Comparison of ENCODE assay signal across 10 cellular contexts in the genomic region with DNA sequence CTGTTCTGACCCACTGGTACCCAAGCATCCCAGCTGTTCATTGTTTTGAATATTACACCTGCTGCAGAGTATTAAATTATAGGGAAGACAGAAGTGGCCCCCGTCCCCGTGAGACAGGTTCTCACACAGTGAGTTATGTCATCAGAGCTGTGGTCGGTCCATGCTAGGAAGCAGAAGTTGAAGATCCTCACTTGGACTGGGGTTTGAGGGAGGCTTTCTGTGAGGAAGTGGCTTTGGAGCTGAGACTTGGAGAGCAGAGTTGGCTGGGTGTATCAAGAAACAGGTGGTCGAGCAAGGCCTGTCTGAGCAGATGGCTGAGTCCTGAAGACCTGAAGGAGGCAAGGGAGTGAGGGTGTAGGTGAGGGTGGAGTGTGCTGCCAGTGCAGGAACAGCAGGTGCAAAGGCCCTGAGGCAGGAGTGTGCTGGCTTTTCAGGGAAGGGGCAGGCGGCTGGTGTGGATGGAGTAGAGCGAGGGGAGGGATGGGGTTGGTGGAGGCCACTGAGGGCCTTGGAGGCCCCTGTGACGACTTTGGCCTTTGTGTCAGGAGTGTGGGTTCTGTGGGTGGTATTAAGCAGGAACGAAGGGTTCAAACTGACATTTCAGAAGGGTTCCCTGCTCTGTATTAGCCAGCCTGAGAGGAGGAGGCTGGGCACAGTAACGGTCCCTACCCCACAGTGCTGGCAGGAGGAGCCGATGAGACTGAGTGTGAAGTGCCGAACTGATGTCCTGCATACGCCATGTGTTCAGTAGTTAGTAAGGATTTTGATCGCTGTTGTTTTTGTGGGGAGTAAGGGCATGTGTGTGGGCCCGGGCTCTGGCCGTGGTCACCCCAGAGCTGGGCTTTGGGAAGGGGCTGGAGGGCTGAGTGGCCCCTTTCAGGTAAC. TPM values are rescaled to one million over a fixed set of nuclear protein-coding genes. Genes with fewer than 3 reads are reported as not detected.
DNase-seq lines count a peak whose midpoint lies in the region; ATAC-seq, FAIRE-seq and TF ChIP-seq lines count a peak whose summit lies in the region.
"Had no signal": no experiment of that assay in that cellular context is flagged by ENCODE, and none has a peak within 500 bp of the region (broad histone marks: within the 10 kb centered on the region; RNA-seq: fewer than 3 reads in every experiment).

No MANE protein-coding gene starts in this region.

- TF ChIP-seq EP300 in K562 (IDR thresholded peaks at IDR 0.05; ENCODE audit: low read length): no peak

- H3K9ac ChIP-seq in K562 (ENCODE audit: insufficient read depth in 1 of 2, low read depth in 2 of 2, low read length in 2 of 2): peak overlapping the region in 1 of 2 experiments; percentile 50; a peak in 1 of 4 replicates

- no peak for FAIRE-seq in K562 (lab: Jason Lieb, UNC)

- TF ChIP-seq CTCF in K562 (IDR thresholded peaks at IDR 0.05 in 2 of 3, conservative IDR thresholded peaks at IDR 0.05 in 1 of 3; ENCODE audit: insufficient read depth in 2 of 3, low read depth in 1 of 3, low read length in 3 of 3) (no peak), type B pancreatic cell (conservative IDR thresholded peaks at IDR 0.05) (no peak)

- BruUV-seq in K562 (replicated peaks; lab: Mats Ljungman, UMichigan): no TSS peak

- TF ChIP-seq POLR2A in K562 (conservative IDR thresholded peaks at IDR 0.05): no peak

- no peak overlapping the region for H3K4me3 Mint-ChIP-seq in type B pancreatic cell

- H3K79me2 ChIP-seq in K562 (ENCODE audit: control insufficient read depth, insufficient read depth, low read length): no peaks in the 10 kb centered on the region

- H3K4me3 ChIP-seq in K562 (no peak overlapping the region), mesodermal cell (ENCODE audit: extremely low read depth, insufficient read depth, low read length, poor library complexity, severe bottlenecking) (no peak overlapping the region)

- 57% methylated on average over 15 of the region's 15 CpGs for WGBS in K562 (ENCODE audit: insufficient coverage, low coverage, missing lambda C conversion rate)
- 95 to 97% methylated on average over 12 to 14 of the region's 15 CpGs for WGBS in mesodermal cell (ENCODE audit: insufficient coverage in 2 of 2), 2 experiments

- in situ Hi-C loops in K562 (cut with MboI): no loop called here

- DNase-seq in NCI-H1694 treated with DMSO at 0.1 percent for 48 hours (lab: John Stamatoyannopoulos, UW) (peak; percentile 13), NCI-H1694 (lab: John Stamatoyannopoulos, UW) (no peak), K562 (ENCODE audit: extremely low read depth in 1 of 4, low spot score in 3 of 4) (no peak), type B pancreatic cell (ENCODE audit: extremely low spot score, unreplicated experiment) (no peak), hippocampal formation (lab: John Stamatoyannopoulos, UW) (no peak)
- DNase-seq: 8988T, NCI-H1092 had no signal

- intact Hi-C loops in K562 (cut with micrococcal nuclease): no loop called here

- CTCF ChIA-PET in K562 (lab: Yijun Ruan, JAX; ENCODE audit: low intra/inter-chr PET ratio): no interaction called here

- H3K4me1 ChIP-seq in K562 (replicated peaks in 1 of 2; ENCODE audit: control insufficient read depth in 2 of 2, insufficient read depth in 2 of 2, low read length in 2 of 2): peaks cover 0 to 23% of the 10 kb centered on the region in 2 experiments; a peak in 2 of 5 replicates
- H3K4me1 ChIP-seq in mesodermal cell (ENCODE audit: control insufficient read depth, insufficient read depth, low read length, poor library complexity, severe bottlenecking): peaks cover 15% of the 10 kb centered on the region

- H3K9me3 Mint-ChIP-seq in type B pancreatic cell: no peaks in the 10 kb centered on the region

- peaks cover 24% of the 10 kb centered on the region for H3K4me1 Mint-ChIP-seq in type B pancreatic cell (ENCODE audit: unreplicated experiment)

- H3K9me1 ChIP-seq in K562 (ENCODE audit: control insufficient read depth, insufficient read depth, low read length): no peaks in the 10 kb centered on the region

- H3K27ac ChIP-seq in K562 (ENCODE audit: extremely low read depth, low read depth, low read length) (no peak overlapping the region), mesodermal cell (ENCODE audit: low read depth, low read length, severe bottlenecking) (peak overlapping the region; percentile 5)

- no peaks in the 10 kb centered on the region for H3K27me3 ChIP-seq in K562 (ENCODE audit: control insufficient read depth in 2 of 2, insufficient read depth in 2 of 2, low read length in 2 of 2)

- no peaks in the 10 kb centered on the region for H3K36me3 ChIP-seq in K562 (ENCODE audit: control insufficient read depth, insufficient read depth, low read length)
- H3K36me3 ChIP-seq in mesodermal cell (ENCODE audit: control insufficient read depth, insufficient read depth, low read length): peaks cover 65% of the 10 kb centered on the region

- TF ChIP-seq RAD21 in K562 (CRISPR knock-in tag; conservative IDR thresholded peaks at IDR 0.05 in 1 of 2, IDR thresholded peaks at IDR 0.05 in 1 of 2): no peak

- no peak for ATAC-seq in K562
- ATAC-seq in GM19395 (IDR thresholded peaks at IDR 0.05; ENCODE audit: unreplicated experiment): no peak
- no peak for ATAC-seq in HG03469 (IDR thresholded peaks at IDR 0.05; ENCODE audit: unreplicated experiment)

- H3K36me3 Mint-ChIP-seq in type B pancreatic cell: no peaks in the 10 kb centered on the region

- H3K27me3 Mint-ChIP-seq in type B pancreatic cell: no peaks in the 10 kb centered on the region

- H4K20me1 ChIP-seq in K562 (replicated peaks; ENCODE audit: control insufficient read depth, insufficient read depth, low read length): 0 out of 2 replicates have a peak, but pooled peaks cover 7% of the 10 kb centered on the region

- H2AFZ ChIP-seq in K562 (ENCODE audit: low read depth, low read length): no peak overlapping the region

- no peaks in the 10 kb centered on the region for H3K9me3 ChIP-seq in K562 (replicated peaks; ENCODE audit: control insufficient read depth, insufficient read depth, low read depth, low read length)
- H3K9me3 ChIP-seq in mesodermal cell (ENCODE audit: control insufficient read depth, low read length): no peaks in the 10 kb centered on the region

- no peak overlapping the region for H3K4me2 ChIP-seq in K562 (ENCODE audit: insufficient read depth, low read length)

- POLR2A ChIA-PET in K562 (lab: Yijun Ruan, JAX): interaction anchor here (0.7 to 1.2 kb wide), 2 partner anchors 12 to 27 kb away, joined by 3 read pairs; partner anchors contain the start of gene SRC

- peak overlapping the region; percentile 52 for H3K27ac Mint-ChIP-seq in type B pancreatic cell

TF ChIP-seq in K562, 482 proteins besides CTCF, POLR2A, EP300 and RAD21 (continues in another document):
- peak; percentile 66; the same call in 1 of the 2 replicates for TF ChIP-seq SMARCA5 (IDR thresholded peaks at IDR 0.05)
- peak; percentile 72 for TF ChIP-seq BCOR (IDR thresholded peaks at IDR 0.05)
- TF ChIP-seq RBM25 (IDR thresholded peaks at IDR 0.05; ENCODE audit: low read depth, low read length, severe bottlenecking): peak; percentile 42
- TF ChIP-seq, protein P1, sequence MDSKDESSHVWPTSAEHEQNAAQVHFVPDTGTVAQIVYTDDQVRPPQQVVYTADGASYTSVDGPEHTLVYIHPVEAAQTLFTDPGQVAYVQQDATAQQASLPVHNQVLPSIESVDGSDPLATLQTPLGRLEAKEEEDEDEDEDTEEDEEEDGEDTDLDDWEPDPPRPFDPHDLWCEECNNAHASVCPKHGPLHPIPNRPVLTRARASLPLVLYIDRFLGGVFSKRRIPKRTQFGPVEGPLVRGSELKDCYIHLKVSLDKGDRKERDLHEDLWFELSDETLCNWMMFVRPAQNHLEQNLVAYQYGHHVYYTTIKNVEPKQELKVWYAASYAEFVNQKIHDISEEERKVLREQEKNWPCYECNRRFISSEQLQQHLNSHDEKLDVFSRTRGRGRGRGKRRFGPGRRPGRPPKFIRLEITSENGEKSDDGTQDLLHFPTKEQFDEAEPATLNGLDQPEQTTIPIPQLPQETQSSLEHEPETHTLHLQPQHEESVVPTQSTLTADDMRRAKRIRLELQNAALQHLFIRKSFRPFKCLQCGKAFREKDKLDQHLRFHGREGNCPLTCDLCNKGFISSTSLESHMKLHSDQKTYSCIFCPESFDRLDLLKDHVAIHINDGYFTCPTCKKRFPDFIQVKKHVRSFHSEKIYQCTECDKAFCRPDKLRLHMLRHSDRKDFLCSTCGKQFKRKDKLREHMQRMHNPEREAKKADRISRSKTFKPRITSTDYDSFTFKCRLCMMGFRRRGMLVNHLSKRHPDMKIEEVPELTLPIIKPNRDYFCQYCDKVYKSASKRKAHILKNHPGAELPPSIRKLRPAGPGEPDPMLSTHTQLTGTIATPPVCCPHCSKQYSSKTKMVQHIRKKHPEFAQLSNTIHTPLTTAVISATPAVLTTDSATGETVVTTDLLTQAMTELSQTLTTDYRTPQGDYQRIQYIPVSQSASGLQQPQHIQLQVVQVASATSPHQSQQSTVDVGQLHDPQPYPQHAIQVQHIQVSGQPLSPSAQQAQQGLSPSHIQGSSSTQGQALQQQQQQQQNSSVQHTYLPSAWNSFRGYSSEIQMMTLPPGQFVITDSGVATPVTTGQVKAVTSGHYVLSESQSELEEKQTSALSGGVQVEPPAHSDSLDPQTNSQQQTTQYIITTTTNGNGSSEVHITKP (IDR thresholded peaks at IDR 0.05; ENCODE audit: partially characterized antibody): no peak
- no peak for TF ChIP-seq ZNF561 (CRISPR knock-in tag; conservative IDR thresholded peaks at IDR 0.05)
- 0 out of 2 replicates have a peak, but pooled peaks have one; percentile 39 for TF ChIP-seq SPI1 (IDR thresholded peaks at IDR 0.05; ENCODE audit: borderline replicate concordance, low read depth, low read length)

RNA-seq across cellular contexts. Expression of gene SRC, which starts 11.8 kb away (rescaled TPM):
- 23.1 and 61.0 TPM in 2 replicates for total RNA-seq in K562 (2011; cell fraction: chromatin; rRNA removed; ENCODE audit: low replicate concordance)
- 26.7 and 29.4 TPM in 2 replicates for total RNA-seq in K562 (2011; cell fraction: nucleolus; rRNA removed)
- 20.5 and 28.9 TPM in 2 replicates for total RNA-seq in K562 (2011; cell fraction: nucleoplasm; rRNA removed)
- total RNA-seq in K562 (2014; rRNA removed): 2.0 and 4.7 TPM in 2 replicates
- 1.4 and 1.9 TPM in 2 replicates for total RNA-seq in K562 (2014; rRNA removed; fragmentation: Illumina TruSeq; extraction: Trizol)
- total RNA-seq in K562 (2015; rRNA removed; fragmentation: Illumina TruSeq; extraction: Trizol): 2.9 and 3.1 TPM in 2 replicates
- 7.0 and 7.7 TPM in 2 replicates for total RNA-seq in K562 (2021)
- 8.0 and 8.5 TPM in 2 replicates for polyA plus RNA-seq in K562 (2011; rRNA removed)
- 6.8 and 11.9 TPM in 2 replicates for polyA plus RNA-seq in K562 (2011; cell fraction: cytosol; rRNA removed)
- 45.7 and 78.2 TPM in 2 replicates for polyA plus RNA-seq in K562 (2011; cell fraction: nucleus; rRNA removed)
- 4.7 and 5.8 TPM in 2 replicates for polyA plus RNA-seq in K562 (2012)
- polyA plus RNA-seq in K562 (2014; fragmentation: Illumina TruSeq; extraction: Trizol): 5.4 and 8.3 TPM in 2 replicates
- under 1 TPM; 0.06 to 0.14 TPM for polyA plus RNA-seq in K562 (2014; fragmentation: Nextera tagmentation; extraction: Ambion mirVana)
- 4.8 and 5.2 TPM in 2 replicates for polyA plus RNA-seq in K562 (2014; rRNA removed)
- polyA minus RNA-seq in K562 (2011; rRNA and poly(A)+ RNA removed): 5.2 and 16.3 TPM in 2 replicates
- 4.0 and 10.0 TPM in 2 replicates for polyA minus RNA-seq in K562 (2011; cell fraction: cytosol; rRNA and poly(A)+ RNA removed)
- 12.3 and 15.8 TPM in 2 replicates for polyA minus RNA-seq in K562 (2011; cell fraction: nucleus; rRNA and poly(A)+ RNA removed)
- polyA plus RNA-seq in mesodermal cell (2013, experiment 1 of 2): 97.8 TPM
- polyA plus RNA-seq in mesodermal cell (2013, experiment 2 of 2): 102 TPM
- 56.0 and 70.3 TPM in 2 replicates for total RNA-seq in type B pancreatic cell (ENCODE audit: low replicate concordance)
